In genomic region chr2:188280811-188281222, GRCh38 we compare ENCODE assay signal across 2 cellular contexts.
TF ChIP-seq lines count a peak whose summit lies in the region.

No MANE protein-coding gene starts in this region.

TF ChIP-seq in GM23338, 12 proteins besides CTCF, POLR2A, EP300 and RAD21 (continued from another document):
- no peak for TF ChIP-seq REST (IDR thresholded peaks at IDR 0.05; ENCODE audit: unreplicated experiment)
- TF ChIP-seq STAT1 (IDR thresholded peaks at IDR 0.05; ENCODE audit: unreplicated experiment): no peak
- TF ChIP-seq ETS1 (IDR thresholded peaks at IDR 0.05): no peak
- no peak for TF ChIP-seq CREB1 (CRISPR knock-in tag; IDR thresholded peaks at IDR 0.05; ENCODE audit: low read depth)
- TF ChIP-seq NANOG (IDR thresholded peaks at IDR 0.05; ENCODE audit: borderline replicate concordance): no peak
- no peak for TF ChIP-seq POLR2AphosphoS5 (IDR thresholded peaks at IDR 0.05; ENCODE audit: low read depth)
- no peak for TF ChIP-seq EZH2phosphoT487 (IDR thresholded peaks at IDR 0.05; ENCODE audit: unreplicated experiment)
- TF ChIP-seq ZNF462 (CRISPR knock-in tag; IDR thresholded peaks at IDR 0.05): no peak

TF ChIP-seq in endothelial cell of umbilical vein, 7 proteins besides CTCF, POLR2A, EP300 and RAD21 (continued from another document):
- no peak for TF ChIP-seq EZH2 (IDR thresholded peaks at IDR 0.05; ENCODE audit: borderline replicate concordance, low read depth, low read length, severe bottlenecking)
- no peak for TF ChIP-seq FOS (IDR thresholded peaks at IDR 0.05; ENCODE audit: borderline replicate concordance, insufficient read depth, low read length)
- no peak for TF ChIP-seq MYC (IDR thresholded peaks at IDR 0.05; ENCODE audit: low read depth, low read length)
